1 cellular context compared by ENCODE assay signal in genomic region chr6:83976871-83977270, GRCh38.
TF ChIP-seq lines count a peak whose summit lies in the region.

No MANE protein-coding gene starts in this region.

TF ChIP-seq in WTC11, 78 proteins besides CTCF, POLR2A, EP300 and RAD21 (continued from another document):
- TF ChIP-seq, protein P1, sequence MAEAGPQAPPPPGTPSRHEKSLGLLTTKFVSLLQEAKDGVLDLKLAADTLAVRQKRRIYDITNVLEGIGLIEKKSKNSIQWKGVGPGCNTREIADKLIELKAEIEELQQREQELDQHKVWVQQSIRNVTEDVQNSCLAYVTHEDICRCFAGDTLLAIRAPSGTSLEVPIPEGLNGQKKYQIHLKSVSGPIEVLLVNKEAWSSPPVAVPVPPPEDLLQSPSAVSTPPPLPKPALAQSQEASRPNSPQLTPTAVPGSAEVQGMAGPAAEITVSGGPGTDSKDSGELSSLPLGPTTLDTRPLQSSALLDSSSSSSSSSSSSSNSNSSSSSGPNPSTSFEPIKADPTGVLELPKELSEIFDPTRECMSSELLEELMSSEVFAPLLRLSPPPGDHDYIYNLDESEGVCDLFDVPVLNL (CRISPR knock-in tag; IDR thresholded peaks at IDR 0.05; ENCODE audit: borderline replicate concordance, low read depth): no peak
- TF ChIP-seq, protein P2, sequence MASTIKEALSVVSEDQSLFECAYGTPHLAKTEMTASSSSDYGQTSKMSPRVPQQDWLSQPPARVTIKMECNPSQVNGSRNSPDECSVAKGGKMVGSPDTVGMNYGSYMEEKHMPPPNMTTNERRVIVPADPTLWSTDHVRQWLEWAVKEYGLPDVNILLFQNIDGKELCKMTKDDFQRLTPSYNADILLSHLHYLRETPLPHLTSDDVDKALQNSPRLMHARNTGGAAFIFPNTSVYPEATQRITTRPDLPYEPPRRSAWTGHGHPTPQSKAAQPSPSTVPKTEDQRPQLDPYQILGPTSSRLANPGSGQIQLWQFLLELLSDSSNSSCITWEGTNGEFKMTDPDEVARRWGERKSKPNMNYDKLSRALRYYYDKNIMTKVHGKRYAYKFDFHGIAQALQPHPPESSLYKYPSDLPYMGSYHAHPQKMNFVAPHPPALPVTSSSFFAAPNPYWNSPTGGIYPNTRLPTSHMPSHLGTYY (CRISPR knock-in tag; IDR thresholded peaks at IDR 0.05): no peak
- TF ChIP-seq TCF7 (CRISPR knock-in tag; IDR thresholded peaks at IDR 0.05; ENCODE audit: low read depth) (no peak), CREM (CRISPR knock-in tag; IDR thresholded peaks at IDR 0.05) (no peak), RORB (CRISPR knock-in tag; IDR thresholded peaks at IDR 0.05) (no peak), ATF2 (CRISPR knock-in tag; IDR thresholded peaks at IDR 0.05; ENCODE audit: borderline replicate concordance, low read depth) (no peak)
TF ChIP-seq in WTC11: peak in this region for 0.
